ENCODE assay signal across 8 cellular contexts in genomic region chr17:8176197-8176940, GRCh38. TPM values are rescaled to one million over a fixed set of nuclear protein-coding genes. Genes with fewer than 3 reads are reported as not detected.
DNase-seq lines count a peak whose midpoint lies in the region; ATAC-seq and TF ChIP-seq lines count a peak whose summit lies in the region.

Gene TMEM107, minus strand, starts transcription at chr17:8176380. Its CDS starts 94 bp downstream, at chr17:8176286.

- H3K36me3 ChIP-seq in cardiac muscle cell = no peaks in the 10 kb centered on the region
- no peaks in the 10 kb centered on the region for H3K36me3 ChIP-seq in parathyroid adenoma (ENCODE audit: control insufficient read depth, insufficient read depth, low read length)
- H3K36me3 ChIP-seq in upper lobe of left lung = no peaks in the 10 kb centered on the region

- 3 to 16% methylated on average over 15 of the region's 56 CpGs for WGBS in upper lobe of left lung, 2 donors

- H3K4me3 ChIP-seq in cardiac muscle cell = peak within 1 kb of the TSS; percentile 37
- H3K4me3 ChIP-seq in parathyroid adenoma (ENCODE audit: low read depth, low read length) = peak within 1 kb of the TSS; percentile 87
- H3K4me3 ChIP-seq in upper lobe of left lung = peak within 1 kb of the TSS; percentile 56 to 74 (median 66)

- peak within 1 kb of the TSS; percentile 86 to 90 (median 89) for H3K4me3 Mint-ChIP-seq in T-cell
- H3K4me3 Mint-ChIP-seq in activated naive CD8-positive, alpha-beta T cell treated with anti-CD3 and anti-CD28 coated beads, Interleukin-2, amount 50 U/mL, for 24 hours = peak within 1 kb of the TSS; percentile 95

- TF ChIP-seq CTCF in cardiac muscle cell (IDR thresholded peaks at IDR 0.05; ENCODE audit: low read depth, low read length) (no peak), parathyroid adenoma (IDR thresholded peaks at IDR 0.05) (no peak), upper lobe of left lung (IDR thresholded peaks at IDR 0.05) (peak in 3 of 6 experiments; percentile 9 to 10 (median 10))

- DNase-seq in CD1c-positive myeloid dendritic cell (ENCODE audit: extremely low spot score) (peak; percentile 93), MV-4-11 (lab: John Stamatoyannopoulos, UW) (peak; percentile 83), T-cell (peak; percentile 72 to 90 (median 82)), cardiac muscle cell (ENCODE audit: low read depth in 1 of 2, low spot score in 1 of 2) (peak; percentile 84 to 92), upper lobe of left lung (peak; percentile 95 to 96)
- DNase-seq in activated naive CD8-positive, alpha-beta T cell treated with anti-CD3 and anti-CD28 coated beads, Interleukin-2, amount 50 U/mL, for 24 hours = peak; percentile 90

- peaks cover 43 to 54% (median 53%) of the 10 kb centered on the region in 3 donors for H3K4me1 Mint-ChIP-seq in T-cell
- peaks cover 51% of the 10 kb centered on the region for H3K4me1 Mint-ChIP-seq in activated naive CD8-positive, alpha-beta T cell treated with anti-CD3 and anti-CD28 coated beads, Interleukin-2, amount 50 U/mL, for 24 hours

- peak within 1 kb of the TSS; percentile 93 to 94 for H3K27ac Mint-ChIP-seq in T-cell
- H3K27ac Mint-ChIP-seq in activated naive CD8-positive, alpha-beta T cell treated with anti-CD3 and anti-CD28 coated beads, Interleukin-2, amount 50 U/mL, for 24 hours = peak within 1 kb of the TSS; percentile 82

- H3K4me2 ChIP-seq in parathyroid adenoma (ENCODE audit: low read length) = peak within 1 kb of the TSS; percentile 98

- CTCF ChIA-PET in T-cell (lab: Charles Lee) = interaction anchor here in 1 of 2 donors (0.6 to 0.7 kb wide), 2 partner anchors 39 to 66 kb away, joined by 3 read pairs; no protein-coding TSS in a partner anchor

- peaks cover 24% of the 10 kb centered on the region for H3K4me1 ChIP-seq in cardiac muscle cell (ENCODE audit: low read depth)
- peaks cover 24% of the 10 kb centered on the region for H3K4me1 ChIP-seq in parathyroid adenoma
- peaks cover 25 to 44% (median 29%) of the 10 kb centered on the region in 4 donors for H3K4me1 ChIP-seq in upper lobe of left lung

- H3K27ac ChIP-seq in cardiac muscle cell (peak within 1 kb of the TSS; percentile 90), parathyroid adenoma (peak within 1 kb of the TSS; percentile 97), upper lobe of left lung (peak within 1 kb of the TSS; percentile 75 to 92 (median 86))

- H3K79me2 ChIP-seq in parathyroid adenoma = peaks cover 10% of the 10 kb centered on the region

- no peaks in the 10 kb centered on the region for H3K9me3 Mint-ChIP-seq in T-cell
- no peaks in the 10 kb centered on the region for H3K9me3 Mint-ChIP-seq in activated naive CD8-positive, alpha-beta T cell treated with anti-CD3 and anti-CD28 coated beads, Interleukin-2, amount 50 U/mL, for 24 hours

- ATAC-seq in GM21528 (IDR thresholded peaks at IDR 0.05; ENCODE audit: low FRiP score, unreplicated experiment) (peak; percentile 38), T-cell (replicated peaks in 1 of 4) (peak; percentile 57 to 74 (median 74)), upper lobe of left lung (ENCODE audit: low FRiP score in 2 of 2) (peak; percentile 86 to 93)
- ATAC-seq in activated naive CD8-positive, alpha-beta T cell treated with anti-CD3 and anti-CD28 coated beads, Interleukin-2, amount 50 U/mL, for 24 hours = peak; percentile 53

- POLR2A ChIA-PET in T-cell (lab: Charles Lee) = interaction anchor here (0.6 to 1.0 kb wide), 2 partner anchors 9 to 38 kb away, joined by 3 read pairs; no protein-coding TSS in a partner anchor

- TF ChIP-seq EP300 in upper lobe of left lung (IDR thresholded peaks at IDR 0.05) = no peak

- peak within 1 kb of the TSS; percentile 74 for H3K9ac ChIP-seq in parathyroid adenoma

- TF ChIP-seq POLR2A in upper lobe of left lung (IDR thresholded peaks at IDR 0.05) = peak in 3 of 4 donors; percentile 12 to 64 (median 33)

- no peaks in the 10 kb centered on the region for H3K27me3 Mint-ChIP-seq in T-cell
- no peaks in the 10 kb centered on the region for H3K27me3 Mint-ChIP-seq in activated naive CD8-positive, alpha-beta T cell treated with anti-CD3 and anti-CD28 coated beads, Interleukin-2, amount 50 U/mL, for 24 hours

- H2AFZ ChIP-seq in parathyroid adenoma = peak within 1 kb of the TSS; percentile 92

- H3K9me3 ChIP-seq in cardiac muscle cell (ENCODE audit: low read depth) (no peaks in the 10 kb centered on the region), parathyroid adenoma (ENCODE audit: control insufficient read depth, low read length) (no peaks in the 10 kb centered on the region), upper lobe of left lung (no peaks in the 10 kb centered on the region)

- no peaks in the 10 kb centered on the region for H3K36me3 Mint-ChIP-seq in T-cell
- peaks cover 6% of the 10 kb centered on the region for H3K36me3 Mint-ChIP-seq in activated naive CD8-positive, alpha-beta T cell treated with anti-CD3 and anti-CD28 coated beads, Interleukin-2, amount 50 U/mL, for 24 hours (ENCODE audit: low read depth)

- H3K27me3 ChIP-seq in cardiac muscle cell (no peaks in the 10 kb centered on the region), parathyroid adenoma (ENCODE audit: control insufficient read depth, insufficient read depth, low read length) (no peaks in the 10 kb centered on the region), upper lobe of left lung (no peaks in the 10 kb centered on the region)

RNA-seq across cellular contexts. Expression of gene TMEM107, which starts in this region (rescaled TPM):
- 10 to 100 TPM; 23.4 to 28.9 (median 25.0) TPM for total RNA-seq in T-cell
- total RNA-seq in cardiac muscle cell = 39.8 and 40.7 TPM in 2 replicates
- polyA plus RNA-seq in cardiac muscle cell = 54.6 and 62.4 TPM in 2 replicates
- 10 to 100 TPM; 11.5 to 32.5 (median 17.3) TPM for total RNA-seq in upper lobe of left lung

Comparison
In these comparisons a context has a peak if more than half of its experiments do, and no peak if none do; other contexts are left out.
1. Peak in every context shown above with its lines: DNase-seq, ATAC-seq, H3K4me3 ChIP-seq and H3K27ac ChIP-seq.
2. ATAC-seq: peak in every context shown above with its lines; median percentile 90 in upper lobe of left lung; 74 in T-cell; 53 in activated naive CD8-positive, alpha-beta T cell treated with anti-CD3 and anti-CD28 coated beads, Interleukin-2, amount 50 U/mL, for 24 hours; 38 in GM21528.
3. H3K4me3 ChIP-seq: peak in every context shown above with its lines; median percentile 87 in parathyroid adenoma; 66 in upper lobe of left lung; 37 in cardiac muscle cell.